Comparison of ENCODE assay signal across 22 cellular contexts in the genomic region with DNA sequence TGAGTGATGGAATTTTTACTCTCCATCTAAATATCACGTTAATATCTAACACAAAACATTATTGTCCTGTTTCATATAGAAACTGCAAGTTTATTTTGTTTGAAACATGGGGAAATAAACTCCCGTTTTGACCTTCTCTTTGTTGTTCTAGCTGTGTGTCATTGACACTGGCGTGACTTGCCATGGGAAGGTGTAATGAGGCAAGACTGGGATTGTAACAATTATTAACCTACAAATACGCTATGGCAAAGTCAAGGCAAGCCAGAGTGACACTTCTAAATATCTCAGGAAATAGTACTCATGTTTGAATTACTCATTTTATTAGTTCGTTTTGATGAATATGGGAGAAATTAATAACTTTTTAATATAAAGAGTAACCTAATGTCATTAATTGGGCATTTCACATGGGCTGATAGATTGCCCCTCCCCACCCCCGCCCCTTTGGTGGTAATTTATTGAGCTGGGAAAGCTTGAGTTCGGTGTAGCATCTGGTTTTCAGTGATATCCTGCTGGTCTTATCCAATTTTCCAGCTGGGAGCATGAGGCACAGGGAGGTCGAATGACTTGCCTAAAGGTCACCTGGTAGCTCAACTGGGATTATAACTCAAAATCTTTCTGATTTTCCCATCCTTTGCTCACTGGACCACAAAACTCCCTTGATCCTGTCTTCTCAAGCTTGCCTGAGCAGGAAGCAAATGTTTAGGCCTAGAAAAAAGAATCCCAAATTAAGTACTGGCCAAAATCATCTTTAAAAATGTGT.
"Had no signal": no experiment of that assay in that cellular context is flagged by ENCODE, and none has a peak within 500 bp of the region (broad histone marks: within the 10 kb centered on the region; RNA-seq: fewer than 3 reads in every experiment).

No MANE protein-coding gene starts in this region.

- H3K36me3 Mint-ChIP-seq: activated naive CD4-positive, alpha-beta T cell treated with anti-CD3 and anti-CD28 coated beads, Interleukin-2, amount 50 U/mL, for 24 hours; immature natural killer cell; memory B cell; neural progenitor cell had no signal

- H3K4me3 Mint-ChIP-seq: activated naive CD4-positive, alpha-beta T cell treated with anti-CD3 and anti-CD28 coated beads, Interleukin-2, amount 50 U/mL, for 24 hours; immature natural killer cell; memory B cell; neural progenitor cell; stimulated activated naive CD8-positive, alpha-beta T cell treated with anti-CD3 and anti-CD28 coated beads, Interleukin-15, amount 100 ng/mL, for 72 hours had no signal

- H3K9me3 ChIP-seq: body of pancreas, mucosa of descending colon, prostate gland, tibial artery had no signal

- H3K4me2 ChIP-seq: hepatocyte, neural progenitor cell had no signal

- H3K4me3 ChIP-seq: body of pancreas, cardiac muscle cell, hepatocyte, mucosa of descending colon, neural progenitor cell, prostate gland, tibial artery had no signal

- H3K27ac Mint-ChIP-seq: activated naive CD4-positive, alpha-beta T cell treated with anti-CD3 and anti-CD28 coated beads, Interleukin-2, amount 50 U/mL, for 24 hours; immature natural killer cell; memory B cell; neural progenitor cell; stimulated activated naive CD8-positive, alpha-beta T cell treated with anti-CD3 and anti-CD28 coated beads, Interleukin-15, amount 100 ng/mL, for 72 hours had no signal

- H3K9me3 Mint-ChIP-seq: stimulated activated naive CD8-positive, alpha-beta T cell treated with anti-CD3 and anti-CD28 coated beads, Interleukin-15, amount 100 ng/mL, for 72 hours had no signal

- DNase-seq: activated CD4-positive, CD25-positive, alpha-beta regulatory T cell treated with anti-CD3 and anti-CD28 coated beads, Interleukin-2, amount 50 U/mL, for 72 hours; activated gamma-delta T cell treated with Interleukin-2 at 50 U/mL for 16 hours; activated T-cell treated with anti-CD3 and anti-CD28 coated beads, Interleukin-2, amount 50 U/mL, for 1 hour; anterior cingulate cortex; effector CD4-positive, alpha-beta T cell; foreskin melanocyte; glutamatergic neuron; immature natural killer cell; mucosa of descending colon; right cardiac atrium; stimulated activated CD4-positive, alpha-beta T cell treated with anti-CD3 and anti-CD28 coated beads, Interleukin-12 subunit alpha, Interleukin-12 subunit beta, amount 100 ng/mL, for 4 hours; stimulated activated naive CD8-positive, alpha-beta T cell treated with anti-CD3 and anti-CD28 coated beads, Interleukin-15, amount 100 ng/mL, for 72 hours; T-helper 1 cell; tibial artery; WERI-Rb-1 had no signal

- H3K27me3 Mint-ChIP-seq: activated naive CD4-positive, alpha-beta T cell treated with anti-CD3 and anti-CD28 coated beads, Interleukin-2, amount 50 U/mL, for 24 hours; memory B cell; stimulated activated naive CD8-positive, alpha-beta T cell treated with anti-CD3 and anti-CD28 coated beads, Interleukin-15, amount 100 ng/mL, for 72 hours had no signal

- H3K4me1 ChIP-seq: body of pancreas, prostate gland had no signal

- H3K4me1 Mint-ChIP-seq: activated naive CD4-positive, alpha-beta T cell treated with anti-CD3 and anti-CD28 coated beads, Interleukin-2, amount 50 U/mL, for 24 hours; immature natural killer cell; memory B cell; stimulated activated naive CD8-positive, alpha-beta T cell treated with anti-CD3 and anti-CD28 coated beads, Interleukin-15, amount 100 ng/mL, for 72 hours had no signal

- H3K36me3 ChIP-seq: cardiac muscle cell, neural progenitor cell, prostate gland, tibial artery, WERI-Rb-1 had no signal

- H3K27ac ChIP-seq: body of pancreas, cardiac muscle cell, hepatocyte, neural progenitor cell, prostate gland, tibial artery, WERI-Rb-1 had no signal

- ATAC-seq: body of pancreas; right cardiac atrium; stimulated activated naive CD8-positive, alpha-beta T cell treated with anti-CD3 and anti-CD28 coated beads, Interleukin-15, amount 100 ng/mL, for 72 hours had no signal

- H3K27me3 ChIP-seq: body of pancreas, cardiac muscle cell, hepatocyte, neural progenitor cell, tibial artery had no signal
